ENCODE assay signal across 8 cellular contexts in genomic region chr18:79519751-79520472, GRCh38.
DNase-seq lines count a peak whose midpoint lies in the region; ATAC-seq and TF ChIP-seq lines count a peak whose summit lies in the region.

No MANE protein-coding gene starts in this region.

- peak; percentile 27 to 62 (median 38) for ATAC-seq in right lobe of liver
- no peak for ATAC-seq in HG02571 (IDR thresholded peaks at IDR 0.05; ENCODE audit: unreplicated experiment)

- H3K27me3 ChIP-seq in right lobe of liver (no peaks in the 10 kb centered on the region), Caco-2 (replicated peaks; ENCODE audit: control insufficient read depth, insufficient read depth, low read length) (no peaks in the 10 kb centered on the region), mammary epithelial cell (ENCODE audit: insufficient read depth, low read length) (no peaks in the 10 kb centered on the region)

- H3K9me3 ChIP-seq in right lobe of liver, result no peaks in the 10 kb centered on the region
- H3K9me3 ChIP-seq in Caco-2, result no peaks in the 10 kb centered on the region
- peaks cover 2% of the 10 kb centered on the region for H3K9me3 ChIP-seq in mammary epithelial cell (replicated peaks; ENCODE audit: insufficient read depth, low read length)

- peak overlapping the region; percentile 82 for H3K4me3 Mint-ChIP-seq in activated naive CD8-positive, alpha-beta T cell treated with anti-CD3 and anti-CD28 coated beads for 36 hours
- no peak overlapping the region for H3K4me3 Mint-ChIP-seq in Caco-2 (ENCODE audit: unreplicated experiment)

- no peaks in the 10 kb centered on the region for H3K27me3 Mint-ChIP-seq in activated naive CD8-positive, alpha-beta T cell treated with anti-CD3 and anti-CD28 coated beads for 36 hours
- H3K27me3 Mint-ChIP-seq in Caco-2 (ENCODE audit: insufficient read depth, unreplicated experiment), result no peaks in the 10 kb centered on the region

- BruUV-seq in Caco-2 (replicated peaks; lab: Mats Ljungman, UMichigan) (no TSS peak), mammary epithelial cell (replicated peaks; lab: Mats Ljungman, UMichigan) (no TSS peak)

- no peak overlapping the region for H2AFZ ChIP-seq in mammary epithelial cell (ENCODE audit: low read depth, low read length)

- H3K9me3 Mint-ChIP-seq in activated naive CD8-positive, alpha-beta T cell treated with anti-CD3 and anti-CD28 coated beads for 36 hours, result no peaks in the 10 kb centered on the region
- H3K9me3 Mint-ChIP-seq in Caco-2 (ENCODE audit: unreplicated experiment), result no peaks in the 10 kb centered on the region

- H3K4me1 Mint-ChIP-seq in activated naive CD8-positive, alpha-beta T cell treated with anti-CD3 and anti-CD28 coated beads for 36 hours, result peaks cover 78% of the 10 kb centered on the region
- H3K4me1 Mint-ChIP-seq in Caco-2 (ENCODE audit: low read depth, unreplicated experiment), result no peaks in the 10 kb centered on the region

- no peak for TF ChIP-seq POLR2A in right lobe of liver (IDR thresholded peaks at IDR 0.05)

- intact Hi-C loops in right lobe of liver (cut with DNase I), result no loop called here
- intact Hi-C loops in Caco-2 (cut with micrococcal nuclease; ENCODE audit: unreplicated experiment), result no loop called here
- intact Hi-C loops in mammary epithelial cell (cut with micrococcal nuclease), result no loop called here

- DNase-seq in NCI-H748 (lab: John Stamatoyannopoulos, UW; ENCODE audit: unreplicated experiment) (peak; percentile 48), NCI-H748 treated with DMSO at 0.1 percent for 48 hours (lab: John Stamatoyannopoulos, UW) (no peak), right lobe of liver (peak in 1 of 3 donors; percentile 36), ureter (ENCODE audit: low spot score) (peak; percentile 42), Caco-2 (no peak), mammary epithelial cell (no peak)
- DNase-seq in activated naive CD8-positive, alpha-beta T cell treated with anti-CD3 and anti-CD28 coated beads for 36 hours, result peak; percentile 73

- in situ Hi-C loops in mammary epithelial cell (cut with MboI; ENCODE audit: low sequenced_read_pairs in 2 of 2), result no loop called here

- TF ChIP-seq CTCF in right lobe of liver (IDR thresholded peaks at IDR 0.05), result no peak
- no peak for TF ChIP-seq CTCF in Caco-2 (IDR thresholded peaks at IDR 0.05; ENCODE audit: insufficient read depth in 1 of 2, low read depth in 1 of 2, low read length in 1 of 2, severe bottlenecking in 1 of 2, unreplicated experiment in 1 of 2)
- TF ChIP-seq CTCF in mammary epithelial cell (conservative IDR thresholded peaks at IDR 0.05 in 1 of 2, IDR thresholded peaks at IDR 0.05 in 1 of 2; ENCODE audit: extremely low read depth in 1 of 2, insufficient read depth in 1 of 2, low read depth in 1 of 2, low read length in 2 of 2), result no peak

- H3K27ac Mint-ChIP-seq in activated naive CD8-positive, alpha-beta T cell treated with anti-CD3 and anti-CD28 coated beads for 36 hours, result peak overlapping the region; percentile 97
- H3K27ac Mint-ChIP-seq in Caco-2 (ENCODE audit: unreplicated experiment), result no peak overlapping the region

- no peaks in the 10 kb centered on the region for H3K79me2 ChIP-seq in mammary epithelial cell (ENCODE audit: insufficient read depth, low read length)

- 35% methylated on average over 19 of the region's 37 CpGs for WGBS in right lobe of liver (ENCODE audit: insufficient coverage, low coverage, low lambda C conversion rate, missing lambda C conversion rate)
- 94% methylated on average over 21 of the region's 37 CpGs for WGBS in mammary epithelial cell (ENCODE audit: low coverage, missing lambda C conversion rate)

- no peaks in the 10 kb centered on the region for H3K36me3 ChIP-seq in right lobe of liver
- H3K36me3 ChIP-seq in Caco-2 (ENCODE audit: control insufficient read depth, insufficient read depth, low read length), result no peaks in the 10 kb centered on the region
- H3K36me3 ChIP-seq in mammary epithelial cell (ENCODE audit: insufficient read depth, low read length), result no peaks in the 10 kb centered on the region

- no peaks in the 10 kb centered on the region for H3K4me1 ChIP-seq in right lobe of liver
- H3K4me1 ChIP-seq in Caco-2, result no peaks in the 10 kb centered on the region
- no peaks in the 10 kb centered on the region for H3K4me1 ChIP-seq in mammary epithelial cell (ENCODE audit: insufficient read depth, low read length)

- H3K36me3 Mint-ChIP-seq in activated naive CD8-positive, alpha-beta T cell treated with anti-CD3 and anti-CD28 coated beads for 36 hours, result peaks cover 37% of the 10 kb centered on the region
- H3K36me3 Mint-ChIP-seq in Caco-2 (ENCODE audit: insufficient read depth, unreplicated experiment), result no peaks in the 10 kb centered on the region

- POLR2A ChIA-PET in Caco-2 (lab: Charles Lee), result no interaction called here

- CTCF ChIA-PET in Caco-2 (lab: Charles Lee) (no interaction called here), mammary epithelial cell (lab: Charles Lee; ENCODE audit: low non-redundant PET) (no interaction called here)

- no peak overlapping the region for H3K9ac ChIP-seq in mammary epithelial cell (ENCODE audit: insufficient read depth, low read length)

- H3K27ac ChIP-seq in right lobe of liver, result no peak overlapping the region
- H3K27ac ChIP-seq in mammary epithelial cell (ENCODE audit: insufficient read depth, low read depth, low read length), result no peak overlapping the region

- no peak overlapping the region for H3K4me3 ChIP-seq in right lobe of liver
- no peak overlapping the region for H3K4me3 ChIP-seq in Caco-2 (ENCODE audit: low read depth, low read length)
- H3K4me3 ChIP-seq in mammary epithelial cell (replicated peaks in 1 of 3; ENCODE audit: insufficient read depth in 1 of 3, low read depth in 2 of 3, low read length in 3 of 3), result no peak overlapping the region

- dilution Hi-C loops in mammary epithelial cell (cut with HindIII; ENCODE audit: low sequenced_read_pairs), result no loop called here

- H3K4me2 ChIP-seq in mammary epithelial cell (ENCODE audit: insufficient read depth, low read depth, low read length), result no peak overlapping the region

- H4K20me1 ChIP-seq in mammary epithelial cell (ENCODE audit: insufficient read depth, low read length), result no peaks in the 10 kb centered on the region

Comparison
In these comparisons a context has a peak if more than half of its experiments do, and no peak if none do; other contexts are left out.
1. DNase-seq: peak in NCI-H748 (single experiment), activated naive CD8-positive, alpha-beta T cell treated with anti-CD3 and anti-CD28 coated beads for 36 hours (single experiment) and ureter (single experiment); none in NCI-H748 treated with DMSO at 0.1 percent for 48 hours (single experiment), Caco-2 (0 of 2) and mammary epithelial cell (single experiment).